In the genomic region with DNA sequence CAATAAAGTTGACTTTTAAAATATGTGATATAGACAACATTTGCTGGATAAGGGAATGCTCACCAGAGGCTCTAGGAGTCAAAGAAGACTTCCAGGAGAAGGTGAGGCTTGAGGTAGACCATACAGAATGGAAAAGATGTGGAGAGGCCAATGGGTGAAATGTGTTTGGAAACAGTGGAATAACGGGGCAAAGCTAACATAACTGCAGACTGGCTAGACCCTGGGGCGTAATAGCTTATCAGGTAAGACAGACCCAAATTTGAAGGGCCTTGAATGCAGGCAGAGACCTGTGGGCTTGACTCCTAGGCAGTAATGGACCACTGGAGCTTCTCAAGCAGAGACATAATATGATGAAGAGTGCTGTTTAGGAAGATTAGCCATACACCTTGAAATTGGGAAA, we compare ENCODE assay signal across 38 cellular contexts.
"Had no signal": no experiment of that assay in that cellular context is flagged by ENCODE, and none has a peak within 500 bp of the region (broad histone marks: within the 10 kb centered on the region; RNA-seq: fewer than 3 reads in every experiment).

No MANE protein-coding gene starts in this region.

- ATAC-seq: activated naive CD4-positive, alpha-beta T cell treated with anti-CD3 and anti-CD28 coated beads, Interleukin-2, amount 50 U/mL, for 72 hours; activated naive CD8-positive, alpha-beta T cell treated with anti-CD3 and anti-CD28 coated beads, Interleukin-2, amount 50 U/mL, for 24 hours; activated T-cell treated with anti-CD3 and anti-CD28 coated beads, Interleukin-2, amount 50 U/mL, for 4 hours; activated T-helper 17 cell treated with anti-CD3 and anti-CD28 coated beads, Interleukin-2, amount 50 U/mL, for 72 hours; body of pancreas had no signal

- H3K36me3 ChIP-seq: adrenal gland, ascending aorta, brain microvascular endothelial cell, breast epithelium, cardiac muscle cell had no signal

- DNase-seq: activated effector memory CD4-positive, alpha-beta T cell treated with anti-CD3 and anti-CD28 coated beads, Interleukin-2, amount 50 U/mL, for 16 hours; activated effector memory CD4-positive, alpha-beta T cell treated with Interleukin-2 at 50 U/mL for 16 hours; activated gamma-delta T cell; activated gamma-delta T cell treated with Interleukin-2 at 50 U/mL for 16 hours; activated naive CD4-positive, alpha-beta T cell; activated naive CD4-positive, alpha-beta T cell treated with anti-CD3 and anti-CD28 coated beads for 36 hours; activated naive CD4-positive, alpha-beta T cell treated with anti-CD3 and anti-CD28 coated beads, Interleukin-2, amount 10 ng/mL, durations not matched to agents 7 days and 5 days; activated naive CD4-positive, alpha-beta T cell treated with anti-CD3 and anti-CD28 coated beads, Interleukin-2, amount 50 U/mL, for 16 hours; activated naive CD4-positive, alpha-beta T cell treated with Interleukin-2 at 50 U/mL for 16 hours; activated naive CD8-positive, alpha-beta T cell treated with anti-CD3 and anti-CD28 coated beads for 36 hours; activated naive CD8-positive, alpha-beta T cell treated with anti-CD3 and anti-CD28 coated beads, Interleukin-2, amount 10 ng/mL, durations not matched to agents 7 days and 5 days; activated naive CD8-positive, alpha-beta T cell treated with anti-CD3 and anti-CD28 coated beads, Interleukin-2, amount 50 U/mL, for 24 hours; activated T-cell treated with anti-CD3 and anti-CD28 coated beads, Interleukin-2, amount 50 U/mL, for 1 hour; activated T-cell treated with anti-CD3 and anti-CD28 coated beads, Interleukin-2, amount 50 U/mL, for 24 hours; activated T-cell treated with anti-CD3 and anti-CD28 coated beads, Interleukin-2, amount 50 U/mL, for 4 hours; activated T-cell treated with anti-CD3 and anti-CD28 coated beads, Interleukin-2, amount 50 U/mL, for 48 hours; adrenal gland; amniotic stem cell; amygdala; anterior cingulate cortex; aorta; body of pancreas; brain microvascular endothelial cell; caudate nucleus; central memory CD4-positive, alpha-beta T cell; cerebellar nuclear complex had no signal

- H3K4me1 ChIP-seq: adrenal gland, ascending aorta, body of pancreas, breast epithelium had no signal

- H3K9me3 ChIP-seq: adrenal gland, ascending aorta, body of pancreas, breast epithelium had no signal

- H3K27me3 Mint-ChIP-seq: activated naive CD4-positive, alpha-beta T cell treated with anti-CD3 and anti-CD28 coated beads, Interleukin-2, amount 50 U/mL, for 24 hours; activated naive CD8-positive, alpha-beta T cell treated with anti-CD3 and anti-CD28 coated beads for 36 hours; activated naive CD8-positive, alpha-beta T cell treated with anti-CD3 and anti-CD28 coated beads, Interleukin-2, amount 10 ng/mL, durations not matched to agents 7 days and 5 days had no signal

- H3K27me3 ChIP-seq: ascending aorta, body of pancreas, brain microvascular endothelial cell, cardiac muscle cell had no signal

- H3K9me3 Mint-ChIP-seq: activated naive CD4-positive, alpha-beta T cell treated with anti-CD3 and anti-CD28 coated beads for 36 hours; activated naive CD4-positive, alpha-beta T cell treated with anti-CD3 and anti-CD28 coated beads, Interleukin-2, amount 10 ng/mL, durations not matched to agents 7 days and 5 days; activated naive CD4-positive, alpha-beta T cell treated with anti-CD3 and anti-CD28 coated beads, Interleukin-2, amount 50 U/mL, for 24 hours; activated naive CD8-positive, alpha-beta T cell treated with anti-CD3 and anti-CD28 coated beads for 36 hours; activated naive CD8-positive, alpha-beta T cell treated with anti-CD3 and anti-CD28 coated beads, Interleukin-2, amount 50 U/mL, for 24 hours; activated T-cell treated with anti-CD3 and anti-CD28 coated beads, Interleukin-2, amount 50 U/mL, for 24 hours; activated T-cell treated with anti-CD3 and anti-CD28 coated beads, Interleukin-2, amount 50 U/mL, for 4 hours; activated T-helper 1 cell treated with anti-CD3 and anti-CD28 coated beads, Interleukin-12 subunit alpha, Interleukin-12 subunit beta, Interleukin-2, Interleukin-4 antibody, amounts not matched to agents 30 ng/mL and 10 ng/mL and 1 ng/mL, durations not matched to agents 14 hours and 24 hours and 36 hours; activated T-helper 17 cell treated with anti-CD3 and anti-CD28 coated beads, Interleukin-2, amount 50 U/mL, for 72 hours; activated T-helper 2 cell treated with anti-CD3 and anti-CD28 coated beads, Interferon-gamma antibody, Interleukin-2, Interleukin-4, amounts not matched to agents 10 μg/mL and 5 μg/mL and 100 μg/mL, durations not matched to agents 14 hours and 24 hours and 36 hours; central memory CD8-positive, alpha-beta T cell had no signal

- H3K4me3 ChIP-seq: adrenal gland, ascending aorta, body of pancreas, breast epithelium, cardiac muscle cell had no signal

- H3K27ac ChIP-seq: adrenal gland, ascending aorta, body of pancreas, brain microvascular endothelial cell, breast epithelium, cardiac muscle cell had no signal

- H3K36me3 Mint-ChIP-seq: activated naive CD4-positive, alpha-beta T cell treated with anti-CD3 and anti-CD28 coated beads, Interleukin-2, amount 10 ng/mL, durations not matched to agents 7 days and 5 days had no signal

- H3K4me1 Mint-ChIP-seq: activated naive CD4-positive, alpha-beta T cell treated with anti-CD3 and anti-CD28 coated beads, Interleukin-2, amount 10 ng/mL, durations not matched to agents 7 days and 5 days; activated naive CD8-positive, alpha-beta T cell treated with anti-CD3 and anti-CD28 coated beads for 36 hours; activated naive CD8-positive, alpha-beta T cell treated with anti-CD3 and anti-CD28 coated beads, Interleukin-2, amount 10 ng/mL, durations not matched to agents 7 days and 5 days; activated T-helper 17 cell treated with anti-CD3 and anti-CD28 coated beads, Interleukin-2, amount 50 U/mL, for 72 hours; brain; central memory CD8-positive, alpha-beta T cell had no signal

- FAIRE-seq: bronchial epithelial cell had no signal

- H3K4me3 Mint-ChIP-seq: activated naive CD4-positive, alpha-beta T cell treated with anti-CD3 and anti-CD28 coated beads for 36 hours; activated naive CD4-positive, alpha-beta T cell treated with anti-CD3 and anti-CD28 coated beads, Interleukin-2, amount 10 ng/mL, durations not matched to agents 7 days and 5 days; activated naive CD4-positive, alpha-beta T cell treated with anti-CD3 and anti-CD28 coated beads, Interleukin-2, amount 50 U/mL, for 24 hours; activated naive CD8-positive, alpha-beta T cell; activated naive CD8-positive, alpha-beta T cell treated with anti-CD3 and anti-CD28 coated beads for 36 hours; activated naive CD8-positive, alpha-beta T cell treated with anti-CD3 and anti-CD28 coated beads, Interleukin-2, amount 10 ng/mL, durations not matched to agents 7 days and 5 days; activated naive CD8-positive, alpha-beta T cell treated with anti-CD3 and anti-CD28 coated beads, Interleukin-2, amount 50 U/mL, for 24 hours; activated T-cell treated with anti-CD3 and anti-CD28 coated beads, Interleukin-2, amount 50 U/mL, for 24 hours; activated T-cell treated with anti-CD3 and anti-CD28 coated beads, Interleukin-2, amount 50 U/mL, for 4 hours; activated T-helper 1 cell treated with anti-CD3 and anti-CD28 coated beads, Interleukin-12 subunit alpha, Interleukin-12 subunit beta, Interleukin-2, Interleukin-4 antibody, amounts not matched to agents 30 ng/mL and 10 ng/mL and 1 ng/mL, durations not matched to agents 14 hours and 24 hours and 36 hours; activated T-helper 17 cell treated with anti-CD3 and anti-CD28 coated beads, Interleukin-2, amount 50 U/mL, for 72 hours; brain; central memory CD8-positive, alpha-beta T cell had no signal

- H3K27ac Mint-ChIP-seq: activated naive CD4-positive, alpha-beta T cell treated with anti-CD3 and anti-CD28 coated beads for 36 hours; activated naive CD4-positive, alpha-beta T cell treated with anti-CD3 and anti-CD28 coated beads, Interleukin-2, amount 10 ng/mL, durations not matched to agents 7 days and 5 days; activated naive CD4-positive, alpha-beta T cell treated with anti-CD3 and anti-CD28 coated beads, Interleukin-2, amount 50 U/mL, for 24 hours; activated naive CD4-positive, alpha-beta T cell treated with anti-CD3 and anti-CD28 coated beads, Interleukin-2, amount 50 U/mL, for 72 hours; activated naive CD8-positive, alpha-beta T cell; activated naive CD8-positive, alpha-beta T cell treated with anti-CD3 and anti-CD28 coated beads for 36 hours; activated naive CD8-positive, alpha-beta T cell treated with anti-CD3 and anti-CD28 coated beads, Interleukin-2, amount 10 ng/mL, durations not matched to agents 7 days and 5 days; activated naive CD8-positive, alpha-beta T cell treated with anti-CD3 and anti-CD28 coated beads, Interleukin-2, amount 50 U/mL, for 24 hours; activated T-cell treated with anti-CD3 and anti-CD28 coated beads, Interleukin-2, amount 50 U/mL, for 24 hours; activated T-helper 1 cell treated with anti-CD3 and anti-CD28 coated beads, Interleukin-12 subunit alpha, Interleukin-12 subunit beta, Interleukin-2, Interleukin-4 antibody, amounts not matched to agents 30 ng/mL and 10 ng/mL and 1 ng/mL, durations not matched to agents 14 hours and 24 hours and 36 hours; activated T-helper 17 cell treated with anti-CD3 and anti-CD28 coated beads, Interleukin-2, amount 50 U/mL, for 72 hours; activated T-helper 2 cell treated with anti-CD3 and anti-CD28 coated beads, Interferon-gamma antibody, Interleukin-2, Interleukin-4, amounts not matched to agents 10 μg/mL and 5 μg/mL and 100 μg/mL, durations not matched to agents 14 hours and 24 hours and 36 hours had no signal
